In the genomic region with DNA sequence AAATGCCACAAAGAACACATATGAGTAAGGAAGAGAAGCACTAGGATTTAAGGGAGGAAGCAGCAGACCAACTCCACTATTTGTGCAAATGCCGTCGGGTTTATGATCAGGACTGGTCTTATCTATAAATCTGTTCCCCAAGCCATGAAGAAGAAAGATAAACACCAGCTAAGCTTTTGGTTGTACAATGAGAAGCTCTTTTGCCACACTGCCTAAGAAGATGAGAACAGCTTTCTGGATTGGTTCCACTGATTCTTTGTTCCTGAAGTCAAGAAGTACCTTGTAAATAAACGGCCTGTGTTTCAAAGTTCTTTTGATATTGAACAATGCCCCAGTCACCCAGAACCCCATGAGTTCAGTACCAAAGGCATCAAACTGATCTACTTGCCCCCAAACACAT, we compare ENCODE assay signal across 23 cellular contexts.
"Had no signal": no experiment of that assay in that cellular context is flagged by ENCODE, and none has a peak within 500 bp of the region (broad histone marks: within the 10 kb centered on the region; RNA-seq: fewer than 3 reads in every experiment).

No MANE protein-coding gene starts in this region.

- DNase-seq: colonic mucosa; cortex of kidney; effector CD8-positive, alpha-beta T cell; effector memory CD8-positive, alpha-beta T cell; endodermal cell; erythroblast; esophagus squamous epithelium; foreskin fibroblast; foreskin melanocyte; gastrocnemius medialis; glutamatergic neuron; head of caudate nucleus; heart right ventricle; hippocampal formation; left cardiac atrium; left lung; left ventricle myocardium superior; lower lobe of right lung; mesenchymal stem cell; midbrain; naive thymus-derived CD4-positive, alpha-beta T cell had no signal

- H3K27me3 ChIP-seq: colonic mucosa, esophagus squamous epithelium, gastrocnemius medialis, heart right ventricle, left lung had no signal

- H3K27ac ChIP-seq: colonic mucosa, epithelial cell of prostate, esophagus squamous epithelium, gastrocnemius medialis, heart right ventricle, left lung, lower lobe of right lung had no signal

- H3K36me3 ChIP-seq: colonic mucosa, esophagus squamous epithelium, gastrocnemius medialis, heart right ventricle, left lung, lower lobe of right lung had no signal

- H3K9me3 ChIP-seq: colonic mucosa, esophagus squamous epithelium, gastrocnemius medialis, heart right ventricle, left lung, lower lobe of right lung had no signal

- H3K4me1 ChIP-seq: colonic mucosa, esophagus squamous epithelium, lower lobe of right lung had no signal

- ATAC-seq: effector memory CD8-positive, alpha-beta T cell; esophagus mucosa; gastrocnemius medialis; heart right ventricle; left cardiac atrium; left lung; left ventricle myocardium superior; lower lobe of right lung; naive thymus-derived CD4-positive, alpha-beta T cell had no signal

- H3K4me3 ChIP-seq: colonic mucosa, esophagus squamous epithelium, gastrocnemius medialis, heart right ventricle, left lung, lower lobe of right lung had no signal
